In the genomic region with DNA sequence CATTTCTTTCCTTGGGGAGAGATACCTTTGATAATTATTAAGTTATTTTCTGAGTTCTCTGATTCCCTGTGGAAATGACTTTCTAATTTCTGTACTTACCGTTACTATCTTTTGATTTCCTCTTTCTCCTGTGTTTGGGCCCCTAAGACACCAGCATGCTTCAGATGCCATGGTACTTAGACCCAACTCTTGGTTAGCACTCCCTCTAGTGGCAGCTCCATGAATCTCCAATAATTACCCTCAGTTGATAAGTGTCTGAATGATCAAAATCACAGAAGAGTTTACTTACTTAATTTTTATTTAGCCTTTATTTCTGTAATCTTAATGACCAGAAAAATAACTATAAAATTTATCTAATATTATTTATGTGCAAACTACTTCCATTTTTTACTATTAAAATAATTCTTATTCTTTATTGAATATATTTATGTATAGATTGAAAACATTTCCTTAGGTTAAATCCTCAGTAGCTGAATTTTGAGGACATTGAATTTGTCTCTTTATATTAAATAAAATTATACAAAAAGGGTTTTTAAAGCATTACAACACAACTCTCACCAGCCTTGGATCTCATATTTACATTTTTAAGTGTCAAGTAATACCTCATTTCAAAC, we compare ENCODE assay signal across 8 cellular contexts.
DNase-seq lines count a peak whose midpoint lies in the region; ATAC-seq and TF ChIP-seq lines count a peak whose summit lies in the region.

No MANE protein-coding gene starts in this region.

- no peak overlapping the region for H3K4me3 ChIP-seq in astrocyte of the spinal cord (ENCODE audit: low read depth, low read length)

- DNase-seq in DMS79 treated with DMSO at 0.1 percent for 48 hours (lab: John Stamatoyannopoulos, UW) (peak; percentile 53), DMS79 (lab: John Stamatoyannopoulos, UW) (no peak), NCI-H69 (lab: John Stamatoyannopoulos, UW) (peak; percentile 52), astrocyte of the spinal cord (ENCODE audit: low read depth, low spot score) (peak; percentile 65), iPS-NIHi11 (ENCODE audit: low spot score) (peak; percentile 76)
- DNase-seq in stimulated activated CD8-positive, alpha-beta memory T cell treated with anti-CD3 and anti-CD28 coated beads, Interleukin-4, amount 100 ng/mL, for 48 hours: peak; percentile 50

- in situ Hi-C loops in astrocyte of the spinal cord (cut with HindIII; ENCODE audit: low sequenced_read_pairs): no loop called here

- peak; percentile 86 for TF ChIP-seq CTCF in astrocyte of the spinal cord (IDR thresholded peaks at IDR 0.05; ENCODE audit: low read depth, low read length)

- ATAC-seq in GM19372 (IDR thresholded peaks at IDR 0.05; ENCODE audit: low read depth, unreplicated experiment) (peak; percentile 92), HG03432 (IDR thresholded peaks at IDR 0.05; ENCODE audit: unreplicated experiment) (peak; percentile 92)
